In genomic region chr16:986411-986810, GRCh38 we compare ENCODE assay signal across 20 cellular contexts. TPM values are rescaled to one million over a fixed set of nuclear protein-coding genes. Genes with fewer than 3 reads are reported as not detected.
"Had no signal": no experiment of that assay in that cellular context is flagged by ENCODE, and none has a peak within 500 bp of the region (broad histone marks: within the 10 kb centered on the region; RNA-seq: fewer than 3 reads in every experiment).

No MANE protein-coding gene starts in this region.

- H3K4me3 Mint-ChIP-seq: activated CD4-positive, alpha-beta memory T cell treated with anti-CD3 and anti-CD28 coated beads, Interleukin-2, amount 10 ng/mL, durations not matched to agents 7 days and 5 days; activated CD4-positive, alpha-beta T cell treated with anti-CD3 and anti-CD28 coated beads, Interleukin-2, amount 10 ng/mL, durations not matched to agents 24 days and 14 days; endodermal cell; natural killer cell; type B pancreatic cell had no signal

- H3K36me3 Mint-ChIP-seq: natural killer cell, type B pancreatic cell had no signal

- H3K27me3 ChIP-seq: testis, vagina had no signal

- H3K4me1 Mint-ChIP-seq: activated CD4-positive, alpha-beta memory T cell treated with anti-CD3 and anti-CD28 coated beads, Interleukin-2, amount 10 ng/mL, durations not matched to agents 7 days and 5 days; activated CD4-positive, alpha-beta T cell treated with anti-CD3 and anti-CD28 coated beads, Interleukin-2, amount 10 ng/mL, durations not matched to agents 24 days and 14 days; endodermal cell; natural killer cell had no signal

- H3K9me3 ChIP-seq: adrenal gland, esophagus squamous epithelium, gastrocnemius medialis, spleen, stomach, testis, vagina had no signal

- H3K4me1 ChIP-seq: gastrocnemius medialis had no signal

- ATAC-seq: gastrocnemius medialis, left cardiac atrium, natural killer cell had no signal

- H3K4me3 ChIP-seq: adrenal gland, coronary artery, esophagus squamous epithelium, gastrocnemius medialis, spleen, stomach, testis, vagina had no signal

- H3K27ac ChIP-seq: adrenal gland, coronary artery, esophagus squamous epithelium, gastrocnemius medialis, spleen, stomach, testis, vagina had no signal

- H3K36me3 ChIP-seq: adrenal gland, esophagus squamous epithelium, gastrocnemius medialis, spleen, stomach, vagina had no signal

- H3K27ac Mint-ChIP-seq: activated CD4-positive, alpha-beta memory T cell treated with anti-CD3 and anti-CD28 coated beads, Interleukin-2, amount 10 ng/mL, durations not matched to agents 7 days and 5 days; activated CD4-positive, alpha-beta T cell treated with anti-CD3 and anti-CD28 coated beads, Interleukin-2, amount 10 ng/mL, durations not matched to agents 24 days and 14 days; endodermal cell; natural killer cell; type B pancreatic cell had no signal

- H3K9me3 Mint-ChIP-seq: activated CD4-positive, alpha-beta memory T cell treated with anti-CD3 and anti-CD28 coated beads, Interleukin-2, amount 10 ng/mL, durations not matched to agents 7 days and 5 days; activated CD4-positive, alpha-beta T cell treated with anti-CD3 and anti-CD28 coated beads, Interleukin-2, amount 10 ng/mL, durations not matched to agents 24 days and 14 days; endodermal cell; natural killer cell; type B pancreatic cell had no signal

- DNase-seq: activated CD4-positive, alpha-beta memory T cell treated with anti-CD3 and anti-CD28 coated beads, Interleukin-2, amount 10 ng/mL, durations not matched to agents 7 days and 5 days; activated CD4-positive, alpha-beta T cell treated with anti-CD3 and anti-CD28 coated beads, Interleukin-2, amount 10 ng/mL, durations not matched to agents 24 days and 14 days; activated effector memory CD4-positive, alpha-beta T cell treated with Interleukin-2 at 50 U/mL for 16 hours; activated naive CD4-positive, alpha-beta T cell treated with anti-CD3 and anti-CD28 coated beads, Interleukin-2, amount 50 U/mL, for 16 hours; activated T-cell treated with anti-CD3 and anti-CD28 coated beads, Interleukin-2, amount 50 U/mL, for 1 hour; adrenal gland; cerebellar nuclear complex; endodermal cell; esophagus squamous epithelium; gastrocnemius medialis; left cardiac atrium; natural killer cell; spleen; stimulated activated CD4-positive, alpha-beta T cell treated with anti-CD3 and anti-CD28 coated beads, Interleukin-4, amount 100 ng/mL, for 24 hours; stomach; T-helper 9 cell; testis had no signal

RNA-seq across cellular contexts. Expression of gene SOX8, which starts 4.8 kb away (rescaled TPM):
- total RNA-seq: natural killer cell had no signal
